Comparison of ENCODE assay signal across 12 cellular contexts in the genomic region with DNA sequence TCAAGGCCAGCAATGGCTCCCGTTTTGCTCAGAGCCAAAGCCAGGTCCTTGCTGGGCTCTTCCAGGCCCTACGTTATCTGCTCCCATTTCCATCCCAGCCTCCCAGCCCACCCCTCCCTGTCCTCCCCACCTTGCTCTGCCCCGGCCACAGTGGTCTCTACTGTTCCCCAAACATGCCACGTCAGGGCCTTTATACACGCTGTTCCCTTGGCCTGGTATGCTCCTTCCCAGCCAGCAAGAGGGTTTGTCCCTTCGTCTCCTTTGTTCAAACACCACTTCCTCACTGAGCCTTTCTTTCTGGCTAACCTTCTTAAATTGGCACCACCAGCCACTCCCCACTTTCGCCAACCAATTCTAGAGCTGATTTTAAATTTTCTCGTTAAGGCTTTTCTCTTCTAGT. TPM values are rescaled to one million over a fixed set of nuclear protein-coding genes. Genes with fewer than 3 reads are reported as not detected.
DNase-seq lines count a peak whose midpoint lies in the region; ATAC-seq and TF ChIP-seq lines count a peak whose summit lies in the region.
"Had no signal": no experiment of that assay in that cellular context is flagged by ENCODE, and none has a peak within 500 bp of the region (broad histone marks: within the 10 kb centered on the region; RNA-seq: fewer than 3 reads in every experiment).

No MANE protein-coding gene starts in this region.

- intact Hi-C loops in lower lobe of right lung (cut with DNase I) (no loop called here), stomach (cut with DNase I; ENCODE audit: low total_unique reads) (no loop called here), Caco-2 (cut with micrococcal nuclease; ENCODE audit: unreplicated experiment) (no loop called here)

- H3K27ac ChIP-seq in lower lobe of right lung (peak overlapping the region; percentile 89), stomach (peak overlapping the region in 4 of 5 donors; percentile 39 to 82 (median 72)), foreskin keratinocyte (no peak overlapping the region)
- H3K27ac ChIP-seq: pancreas had no signal

- H3K4me3 Mint-ChIP-seq in activated T-cell treated with anti-CD3 and anti-CD28 coated beads, Interleukin-2, amount 50 U/mL, for 72 hours = peak overlapping the region; percentile 33 to 89
- no peak overlapping the region for H3K4me3 Mint-ChIP-seq in Caco-2 (ENCODE audit: unreplicated experiment)

- peaks cover 80% of the 10 kb centered on the region for H3K4me1 Mint-ChIP-seq in activated T-cell treated with anti-CD3 and anti-CD28 coated beads, Interleukin-2, amount 50 U/mL, for 72 hours (ENCODE audit: low read depth)
- H3K4me1 Mint-ChIP-seq in Caco-2 (ENCODE audit: low read depth, unreplicated experiment) = no peaks in the 10 kb centered on the region

- TF ChIP-seq CTCF in lower lobe of right lung (IDR thresholded peaks at IDR 0.05) = no peak
- TF ChIP-seq CTCF in stomach (IDR thresholded peaks at IDR 0.05) = no peak
- TF ChIP-seq CTCF in Caco-2 (IDR thresholded peaks at IDR 0.05; ENCODE audit: insufficient read depth in 1 of 2, low read depth in 1 of 2, low read length in 1 of 2, severe bottlenecking in 1 of 2, unreplicated experiment in 1 of 2) = no peak
- no peak for TF ChIP-seq CTCF in foreskin keratinocyte (conservative IDR thresholded peaks at IDR 0.05)

- CTCF ChIA-PET in Caco-2 (lab: Charles Lee) = interaction anchor here (3.1 kb wide), 1 partner anchor 34 kb away, joined by 32 read pairs; the partner anchor contains the start of gene TOR2A

- no peak for DNase-seq in activated T-cell treated with anti-CD3 and anti-CD28 coated beads, Interleukin-2, amount 50 U/mL, for 72 hours
- DNase-seq in activated T-cell treated with anti-CD3 and anti-CD28 coated beads for 4 hours = no peak
- DNase-seq in activated naive CD4-positive, alpha-beta T cell treated with anti-CD3 and anti-CD28 coated beads, Interleukin-2, amount 50 U/mL, for 72 hours (ENCODE audit: low spot score in 2 of 2) = no peak
- no peak for DNase-seq in lower lobe of right lung
- DNase-seq in stomach = no peak
- no peak for DNase-seq in Caco-2
- no peak for DNase-seq in activated CD4-positive, CD25-positive, alpha-beta regulatory T cell treated with anti-CD3 and anti-CD28 coated beads, Interleukin-2, amount 50 U/mL, for 72 hours
- no peak for DNase-seq in foreskin keratinocyte
- DNase-seq: NCI-H1694 treated with DMSO at 0.1 percent for 48 hours, pancreas had no signal

- peaks cover 76% of the 10 kb centered on the region for H3K4me1 ChIP-seq in lower lobe of right lung
- peaks cover 13 to 44% (median 33%) of the 10 kb centered on the region in 4 donors for H3K4me1 ChIP-seq in stomach
- no peaks in the 10 kb centered on the region for H3K4me1 ChIP-seq in Caco-2
- H3K4me1 ChIP-seq in foreskin keratinocyte = no peaks in the 10 kb centered on the region

- no peaks in the 10 kb centered on the region for H3K9me3 Mint-ChIP-seq in activated T-cell treated with anti-CD3 and anti-CD28 coated beads, Interleukin-2, amount 50 U/mL, for 72 hours
- H3K9me3 Mint-ChIP-seq in activated naive CD4-positive, alpha-beta T cell treated with anti-CD3 and anti-CD28 coated beads, Interleukin-2, amount 50 U/mL, for 72 hours = no peaks in the 10 kb centered on the region
- H3K9me3 Mint-ChIP-seq in Caco-2 (ENCODE audit: unreplicated experiment) = no peaks in the 10 kb centered on the region

- no peaks in the 10 kb centered on the region for H3K9me3 ChIP-seq in lower lobe of right lung
- no peaks in the 10 kb centered on the region for H3K9me3 ChIP-seq in stomach
- no peaks in the 10 kb centered on the region for H3K9me3 ChIP-seq in Caco-2
- H3K9me3 ChIP-seq: pancreas had no signal

- no peak for TF ChIP-seq EP300 in stomach (IDR thresholded peaks at IDR 0.05)

- no peak for TF ChIP-seq POLR2A in stomach (IDR thresholded peaks at IDR 0.05)

- H3K27me3 Mint-ChIP-seq in activated T-cell treated with anti-CD3 and anti-CD28 coated beads, Interleukin-2, amount 50 U/mL, for 72 hours (ENCODE audit: low read depth) = no peaks in the 10 kb centered on the region
- H3K27me3 Mint-ChIP-seq in Caco-2 (ENCODE audit: insufficient read depth, unreplicated experiment) = no peaks in the 10 kb centered on the region

- H3K36me3 ChIP-seq in lower lobe of right lung (peaks cover 13% of the 10 kb centered on the region), stomach (no peaks in the 10 kb centered on the region), Caco-2 (ENCODE audit: control insufficient read depth, insufficient read depth, low read length) (no peaks in the 10 kb centered on the region)
- H3K36me3 ChIP-seq: pancreas had no signal

- peaks cover 14 to 27% of the 10 kb centered on the region in 2 donors for H3K36me3 Mint-ChIP-seq in activated T-cell treated with anti-CD3 and anti-CD28 coated beads, Interleukin-2, amount 50 U/mL, for 72 hours (ENCODE audit: insufficient read depth in 2 of 2)
- peaks cover 0 to 37% of the 10 kb centered on the region in 2 donors for H3K36me3 Mint-ChIP-seq in activated naive CD4-positive, alpha-beta T cell treated with anti-CD3 and anti-CD28 coated beads, Interleukin-2, amount 50 U/mL, for 72 hours
- H3K36me3 Mint-ChIP-seq in Caco-2 (ENCODE audit: insufficient read depth, unreplicated experiment) = no peaks in the 10 kb centered on the region

- no TSS peak for BruUV-seq in Caco-2 (replicated peaks; lab: Mats Ljungman, UMichigan)

- peak overlapping the region; percentile 69 for H3K27ac Mint-ChIP-seq in activated T-cell treated with anti-CD3 and anti-CD28 coated beads, Interleukin-2, amount 50 U/mL, for 72 hours
- H3K27ac Mint-ChIP-seq in activated naive CD4-positive, alpha-beta T cell treated with anti-CD3 and anti-CD28 coated beads, Interleukin-2, amount 50 U/mL, for 72 hours = peak overlapping the region; percentile 75 to 80
- H3K27ac Mint-ChIP-seq in Caco-2 (ENCODE audit: unreplicated experiment) = no peak overlapping the region

- peak overlapping the region; percentile 68 for H3K4me3 ChIP-seq in lower lobe of right lung
- no peak overlapping the region for H3K4me3 ChIP-seq in stomach
- H3K4me3 ChIP-seq in Caco-2 (ENCODE audit: low read depth, low read length) = no peak overlapping the region
- H3K4me3 ChIP-seq: pancreas had no signal

- POLR2A ChIA-PET in Caco-2 (lab: Charles Lee) = no interaction called here

- no peak for ATAC-seq in activated T-cell treated with anti-CD3 and anti-CD28 coated beads, Interleukin-2, amount 50 U/mL, for 72 hours (replicated peaks in 1 of 2)
- ATAC-seq in activated naive CD4-positive, alpha-beta T cell treated with anti-CD3 and anti-CD28 coated beads, Interleukin-2, amount 50 U/mL, for 72 hours = no peak
- ATAC-seq in lower lobe of right lung = no peak
- ATAC-seq in foreskin keratinocyte = no peak
- ATAC-seq: pancreas had no signal

- 63 to 78% (median 76%) methylated on average over 8 of the region's 8 CpGs for WGBS in stomach, 5 donors

- H3K27me3 ChIP-seq in lower lobe of right lung (ENCODE audit: low read depth) (no peaks in the 10 kb centered on the region), stomach (peaks cover 0 to 14% (median 0%) of the 10 kb centered on the region in 3 donors), Caco-2 (replicated peaks; ENCODE audit: control insufficient read depth, insufficient read depth, low read length) (no peaks in the 10 kb centered on the region), foreskin keratinocyte (no peaks in the 10 kb centered on the region)
- H3K27me3 ChIP-seq: pancreas had no signal

RNA-seq across cellular contexts. Expression of gene SH2D3C, which starts 9.8 kb away (rescaled TPM):
- total RNA-seq in activated T-cell treated with anti-CD3 and anti-CD28 coated beads, Interleukin-2, amount 50 U/mL, for 72 hours = 10 to 100 TPM; 59.5 to 65.8 TPM
- 10 to 100 TPM; 39.3 to 39.5 TPM for total RNA-seq in activated naive CD4-positive, alpha-beta T cell treated with anti-CD3 and anti-CD28 coated beads, Interleukin-2, amount 50 U/mL, for 72 hours
- total RNA-seq in lower lobe of right lung (59.4 TPM), stomach (10 to 100 TPM in 1 of 5 donors, 1 to 10 TPM in 2, not detected in 2; 1.8 to 38.1 (median 5.1) TPM), Caco-2 (2022) (0.34 TPM in 1 of 2 replicates, not detected in the other), foreskin keratinocyte (0.17 and 0.28 TPM in 2 replicates)
- polyA plus RNA-seq in stomach (1 to 10 TPM; 3.5 to 4.7 (median 4.3) TPM), foreskin keratinocyte (0.16 and 0.28 TPM in 2 replicates)
- total RNA-seq: epithelial cell of proximal tubule had no signal
- polyA plus RNA-seq: AG04450 had no signal

RNA-seq across cellular contexts. Expression of gene CDK9, which starts 17.2 kb away (rescaled TPM):
- 100 to 1,000 TPM in 1 of 2 donors, 10 to 100 TPM in 1; 99.4 to 105 TPM for total RNA-seq in activated T-cell treated with anti-CD3 and anti-CD28 coated beads, Interleukin-2, amount 50 U/mL, for 72 hours
- total RNA-seq in activated naive CD4-positive, alpha-beta T cell treated with anti-CD3 and anti-CD28 coated beads, Interleukin-2, amount 50 U/mL, for 72 hours = 10 to 100 TPM; 74.8 to 89.3 TPM
- total RNA-seq in lower lobe of right lung (96.2 TPM), stomach (100 to 1,000 TPM in 1 of 5 donors, 10 to 100 TPM in 4; 42.8 to 114 (median 92.7) TPM), Caco-2 (2022) (47.9 and 48.2 TPM in 2 replicates), foreskin keratinocyte (43.0 and 44.9 TPM in 2 replicates)
- polyA plus RNA-seq in stomach (10 to 100 TPM; 25.3 to 34.7 (median 34.4) TPM), foreskin keratinocyte (52.9 and 58.9 TPM in 2 replicates)

RNA-seq across cellular contexts. Expression of gene TOR2A, which starts 33.6 kb away (rescaled TPM):
- 10 to 100 TPM; 12.5 to 16.4 TPM for total RNA-seq in activated T-cell treated with anti-CD3 and anti-CD28 coated beads, Interleukin-2, amount 50 U/mL, for 72 hours
- total RNA-seq in activated naive CD4-positive, alpha-beta T cell treated with anti-CD3 and anti-CD28 coated beads, Interleukin-2, amount 50 U/mL, for 72 hours = 10 to 100 TPM; 10.9 to 17.1 TPM
- total RNA-seq in lower lobe of right lung = 16.5 TPM
- total RNA-seq in stomach = 10 to 100 TPM in 3 of 5 donors, 1 to 10 TPM in 2; 5.0 to 87.8 (median 14.6) TPM
- 10 to 100 TPM in 1 of 3 donors, 1 to 10 TPM in 2; 6.1 to 12.4 (median 9.7) TPM for polyA plus RNA-seq in stomach
- 12.9 and 14.2 TPM in 2 replicates for total RNA-seq in Caco-2 (2022)
- 9.2 and 10.8 TPM in 2 replicates for total RNA-seq in foreskin keratinocyte
- 16.7 and 18.5 TPM in 2 replicates for polyA plus RNA-seq in foreskin keratinocyte

RNA-seq across cellular contexts. Expression of gene FPGS, which starts 34.0 kb away (rescaled TPM):
- 10 to 100 TPM; 53.4 to 57.6 TPM for total RNA-seq in activated T-cell treated with anti-CD3 and anti-CD28 coated beads, Interleukin-2, amount 50 U/mL, for 72 hours
- total RNA-seq in activated naive CD4-positive, alpha-beta T cell treated with anti-CD3 and anti-CD28 coated beads, Interleukin-2, amount 50 U/mL, for 72 hours = 10 to 100 TPM; 64.8 to 73.8 TPM
- total RNA-seq in lower lobe of right lung (55.4 TPM), stomach (100 to 1,000 TPM in 2 of 5 donors, 10 to 100 TPM in 3; 67.0 to 235 (median 97.1) TPM), Caco-2 (2022) (54.4 and 57.3 TPM in 2 replicates), foreskin keratinocyte (72.6 and 77.1 TPM in 2 replicates)
- polyA plus RNA-seq in stomach (10 to 100 TPM; 29.1 to 42.7 (median 30.2) TPM), foreskin keratinocyte (82.3 and 83.5 TPM in 2 replicates)

RNA-seq across cellular contexts. Expression of gene TTC16, which starts 52.8 kb away (rescaled TPM):
- 1 to 10 TPM in 1 of 2 donors, under 1 TPM in 1; 0.55 to 5.3 TPM for total RNA-seq in activated T-cell treated with anti-CD3 and anti-CD28 coated beads, Interleukin-2, amount 50 U/mL, for 72 hours
- under 1 TPM; 0.62 to 0.73 TPM for total RNA-seq in activated naive CD4-positive, alpha-beta T cell treated with anti-CD3 and anti-CD28 coated beads, Interleukin-2, amount 50 U/mL, for 72 hours
- 1.3 TPM for total RNA-seq in lower lobe of right lung
- total RNA-seq in stomach = not detected
- under 1 TPM in 2 of 3 donors, not detected in 1; 0.08 to 0.12 TPM for polyA plus RNA-seq in stomach
- total RNA-seq in Caco-2 (2022) = not detected in 2 replicates
- total RNA-seq in foreskin keratinocyte = not detected in 2 replicates
- not detected in 2 replicates for polyA plus RNA-seq in foreskin keratinocyte
- total RNA-seq: epithelial cell of proximal tubule had no signal
- polyA plus RNA-seq: AG04450 had no signal
